In the genomic region with DNA sequence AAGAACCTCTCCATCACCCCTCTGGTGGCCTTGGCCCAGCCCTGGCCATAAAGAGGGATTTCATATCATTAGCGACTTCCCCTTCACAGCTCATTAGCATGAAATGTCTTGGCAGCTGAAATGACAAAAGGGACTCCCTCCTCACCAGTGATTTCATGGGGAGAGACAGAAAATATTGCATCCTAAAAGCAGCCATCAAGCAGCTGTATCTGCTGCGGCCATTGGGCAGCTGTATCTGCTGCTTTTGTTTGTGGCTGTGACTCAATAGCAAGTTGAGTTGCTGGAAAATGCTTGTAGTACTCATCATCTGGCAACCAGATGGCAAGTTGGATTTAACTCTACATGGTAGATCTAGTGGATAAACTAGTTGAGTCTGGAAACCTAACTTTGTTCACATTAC, we compare ENCODE assay signal across 18 cellular contexts.
DNase-seq lines count a peak whose midpoint lies in the region; ATAC-seq and TF ChIP-seq lines count a peak whose summit lies in the region.
"Had no signal": no experiment of that assay in that cellular context is flagged by ENCODE, and none has a peak within 500 bp of the region (broad histone marks: within the 10 kb centered on the region; RNA-seq: fewer than 3 reads in every experiment).

No MANE protein-coding gene starts in this region.

- TF ChIP-seq CTCF in AG09309 (IDR thresholded peaks at IDR 0.05; ENCODE audit: control insufficient read depth, insufficient read depth, low read depth, low read length, missing control alignments), result no peak
- TF ChIP-seq CTCF in HFF-Myc (IDR thresholded peaks at IDR 0.05; ENCODE audit: low read depth, low read length, missing control alignments), result no peak
- no peak for TF ChIP-seq CTCF in fibroblast of the aortic adventitia (IDR thresholded peaks at IDR 0.05; ENCODE audit: insufficient read depth, low read length)

- DNase-seq in AG09309 (ENCODE audit: low read depth) (peak; percentile 87), HFF-Myc (ENCODE audit: extremely low read depth, low read depth) (peak; percentile 93), fibroblast of the aortic adventitia (ENCODE audit: low read depth) (peak; percentile 76), medulla oblongata (ENCODE audit: extremely low spot score) (no peak), iPS-NIHi7 (ENCODE audit: extremely low spot score) (no peak), NCI-H226 (no peak)
- DNase-seq in activated CD8-positive, alpha-beta memory T cell treated with anti-CD3 and anti-CD28 coated beads for 24 hours, result no peak
- DNase-seq: activated B cell treated with CpG ODN at 0.5 μM for 24 hours; amniotic stem cell; glutamatergic neuron; naive B cell; NCI-H1436 treated with DMSO at 0.1 percent for 48 hours; stimulated activated CD4-positive, alpha-beta T cell treated with anti-CD3 and anti-CD28 coated beads, Interleukin-4, amount 100 ng/mL, for 4 hours; stimulated activated naive B cell treated with anti-CD40 and anti-IgM and Interleukin-4, amounts not matched to agents 10 μg/mL and 1 μg/mL and 100 μg/mL, for 72 hours had no signal

- H3K4me3 ChIP-seq in AG09309 (ENCODE audit: control insufficient read depth, low read depth, low read length), result no peak overlapping the region
- H3K4me3 ChIP-seq in HFF-Myc (replicated peaks; ENCODE audit: low read depth, low read length), result no peak overlapping the region
- no peak overlapping the region for H3K4me3 ChIP-seq in fibroblast of the aortic adventitia (ENCODE audit: low read depth, low read length)
- H3K4me3 ChIP-seq: right atrium auricular region, SJSA1, vagina had no signal

- ATAC-seq in SK-N-SH treated with all-trans-retinoic acid at 6 μM for 48 hours, result peak; percentile 84
- ATAC-seq: stimulated activated naive B cell treated with anti-CD40 and anti-IgM and Interleukin-4, amounts not matched to agents 10 μg/mL and 1 μg/mL and 100 μg/mL, for 72 hours had no signal

TF ChIP-seq in SK-N-SH treated with all-trans-retinoic acid at 6 μM for 48 hours, 23 proteins besides CTCF, POLR2A, EP300 and RAD21:
- TF ChIP-seq, protein P1, sequence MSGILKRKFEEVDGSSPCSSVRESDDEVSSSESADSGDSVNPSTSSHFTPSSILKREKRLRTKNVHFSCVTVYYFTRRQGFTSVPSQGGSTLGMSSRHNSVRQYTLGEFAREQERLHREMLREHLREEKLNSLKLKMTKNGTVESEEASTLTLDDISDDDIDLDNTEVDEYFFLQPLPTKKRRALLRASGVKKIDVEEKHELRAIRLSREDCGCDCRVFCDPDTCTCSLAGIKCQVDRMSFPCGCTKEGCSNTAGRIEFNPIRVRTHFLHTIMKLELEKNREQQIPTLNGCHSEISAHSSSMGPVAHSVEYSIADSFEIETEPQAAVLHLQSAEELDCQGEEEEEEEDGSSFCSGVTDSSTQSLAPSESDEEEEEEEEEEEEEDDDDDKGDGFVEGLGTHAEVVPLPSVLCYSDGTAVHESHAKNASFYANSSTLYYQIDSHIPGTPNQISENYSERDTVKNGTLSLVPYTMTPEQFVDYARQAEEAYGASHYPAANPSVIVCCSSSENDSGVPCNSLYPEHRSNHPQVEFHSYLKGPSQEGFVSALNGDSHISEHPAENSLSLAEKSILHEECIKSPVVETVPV (CRISPR knock-in tag; IDR thresholded peaks at IDR 0.05), result no peak
- TF ChIP-seq ESRRG (CRISPR knock-in tag; IDR thresholded peaks at IDR 0.05) (no peak), TCF4 (CRISPR knock-in tag; IDR thresholded peaks at IDR 0.05; ENCODE audit: borderline replicate concordance) (peak; percentile 46; the same call in 1 of the 2 replicates), PPARA (CRISPR knock-in tag; IDR thresholded peaks at IDR 0.05; ENCODE audit: borderline replicate concordance) (no peak)

Comparison
In these comparisons a context has a peak if more than half of its experiments do, and no peak if none do; other contexts are left out.
1. DNase-seq: peak in AG09309 (single experiment), HFF-Myc (single experiment) and fibroblast of the aortic adventitia (single experiment); none in activated CD8-positive, alpha-beta memory T cell treated with anti-CD3 and anti-CD28 coated beads for 24 hours (single experiment), medulla oblongata (single experiment), iPS-NIHi7 (single experiment) and NCI-H226 (single experiment).